18 cellular contexts compared by ENCODE assay signal in genomic region chr20:59015812-59016711, GRCh38. TPM values are rescaled to one million over a fixed set of nuclear protein-coding genes. Genes with fewer than 3 reads are reported as not detected.
A peak's percentile ranks its signal among the peaks of the same experiment; 100 is the strongest.
DNase-seq lines count a peak whose midpoint lies in the region; ATAC-seq and TF ChIP-seq lines count a peak whose summit lies in the region.
"Had no signal": no experiment of that assay in that cellular context is flagged by ENCODE, and none has a peak within 500 bp of the region (broad histone marks: within the 10 kb centered on the region; RNA-seq: fewer than 3 reads in every experiment).

No MANE protein-coding gene starts in this region.

- peaks cover 5% of the 10 kb centered on the region for H3K79me1 ChIP-seq in trophoblast cell (ENCODE audit: low read length)

- no peak overlapping the region for H3K18ac ChIP-seq in trophoblast cell (ENCODE audit: low read length)

- no peak overlapping the region for H3K9ac ChIP-seq in trophoblast cell (ENCODE audit: low read length)
- H3K9ac ChIP-seq: KMS-11 had no signal

- peak overlapping the region; percentile 17 for H3K27ac Mint-ChIP-seq in T-helper 2 cell treated with Interferon-gamma antibody and Interleukin-4, amounts not matched to agents 5 μg/mL and 100 μg/mL, for 36 hours
- peak overlapping the region in 2 of 3 donors; percentile 85 to 91 for H3K27ac Mint-ChIP-seq in IgD-negative memory B cell
- peak overlapping the region; percentile 26 for H3K27ac Mint-ChIP-seq in activated naive CD8-positive, alpha-beta T cell treated with anti-CD3 and anti-CD28 coated beads for 36 hours
- H3K27ac Mint-ChIP-seq: nephron progenitor cell had no signal

- no peak overlapping the region for H3K4me3 ChIP-seq in trophoblast cell (ENCODE audit: low read depth, low read length)

- peak overlapping the region; percentile 38 for H3K4me3 Mint-ChIP-seq in T-helper 2 cell treated with Interferon-gamma antibody and Interleukin-4, amounts not matched to agents 5 μg/mL and 100 μg/mL, for 36 hours
- H3K4me3 Mint-ChIP-seq in IgD-negative memory B cell = peak overlapping the region; percentile 57 to 92 (median 80)
- H3K4me3 Mint-ChIP-seq in activated naive CD8-positive, alpha-beta T cell treated with anti-CD3 and anti-CD28 coated beads for 36 hours = no peak overlapping the region
- H3K4me3 Mint-ChIP-seq: nephron progenitor cell had no signal

- H3K4me1 ChIP-seq in trophoblast cell (ENCODE audit: control insufficient read depth in 1 of 2, insufficient read depth in 2 of 2, low read length in 2 of 2) (peaks cover 5 to 24% of the 10 kb centered on the region in 2 experiments), foreskin keratinocyte (peaks cover 21% of the 10 kb centered on the region)

- H3K27me3 Mint-ChIP-seq in T-helper 2 cell treated with Interferon-gamma antibody and Interleukin-4, amounts not matched to agents 5 μg/mL and 100 μg/mL, for 36 hours (ENCODE audit: low read depth) = no peaks in the 10 kb centered on the region
- no peaks in the 10 kb centered on the region for H3K27me3 Mint-ChIP-seq in IgD-negative memory B cell
- H3K27me3 Mint-ChIP-seq in activated naive CD8-positive, alpha-beta T cell treated with anti-CD3 and anti-CD28 coated beads for 36 hours = no peaks in the 10 kb centered on the region

- H3K36me3 Mint-ChIP-seq in T-helper 2 cell treated with Interferon-gamma antibody and Interleukin-4, amounts not matched to agents 5 μg/mL and 100 μg/mL, for 36 hours (ENCODE audit: low read depth) = no peaks in the 10 kb centered on the region
- peaks cover 4% of the 10 kb centered on the region for H3K36me3 Mint-ChIP-seq in IgD-negative memory B cell
- no peaks in the 10 kb centered on the region for H3K36me3 Mint-ChIP-seq in activated naive CD8-positive, alpha-beta T cell treated with anti-CD3 and anti-CD28 coated beads for 36 hours

- no peak overlapping the region for H2BK5ac ChIP-seq in trophoblast cell (ENCODE audit: low read depth, low read length, poor library complexity)

- no peak overlapping the region for H3K4me2 ChIP-seq in trophoblast cell (ENCODE audit: low read length)
- H3K4me2 ChIP-seq: KMS-11 had no signal

- WGBS in trophoblast cell (ENCODE audit: extremely low coverage, insufficient coverage, insufficient read length) = no CpG with 5 or more reads among the region's 16 CpGs

- no peaks in the 10 kb centered on the region for H3K9me3 Mint-ChIP-seq in T-helper 2 cell treated with Interferon-gamma antibody and Interleukin-4, amounts not matched to agents 5 μg/mL and 100 μg/mL, for 36 hours
- no peaks in the 10 kb centered on the region for H3K9me3 Mint-ChIP-seq in IgD-negative memory B cell
- H3K9me3 Mint-ChIP-seq in activated naive CD8-positive, alpha-beta T cell treated with anti-CD3 and anti-CD28 coated beads for 36 hours = no peaks in the 10 kb centered on the region
- H3K9me3 Mint-ChIP-seq: nephron progenitor cell had no signal

- H2AK5ac ChIP-seq in trophoblast cell (ENCODE audit: low read length) = no peak overlapping the region

- H3K23ac ChIP-seq in trophoblast cell (ENCODE audit: low read length) = no peak overlapping the region

- H2AFZ ChIP-seq in trophoblast cell (ENCODE audit: insufficient read depth, low read length, poor library complexity) = no peak overlapping the region

- no peaks in the 10 kb centered on the region for H3K36me3 ChIP-seq in trophoblast cell (ENCODE audit: control insufficient read depth in 1 of 2, insufficient read depth in 2 of 2, low read length in 2 of 2)

- no peak overlapping the region for H3K14ac ChIP-seq in trophoblast cell (ENCODE audit: low read length)

- H3K27ac ChIP-seq in trophoblast cell (ENCODE audit: low read depth, low read length) (no peak overlapping the region), foreskin keratinocyte (no peak overlapping the region)
- H3K27ac ChIP-seq: KMS-11 had no signal

- H2BK12ac ChIP-seq in trophoblast cell (ENCODE audit: low read length) = peak overlapping the region; percentile 14

- peaks cover 43% of the 10 kb centered on the region for H3K4me1 Mint-ChIP-seq in T-helper 2 cell treated with Interferon-gamma antibody and Interleukin-4, amounts not matched to agents 5 μg/mL and 100 μg/mL, for 36 hours (ENCODE audit: low read depth)
- H3K4me1 Mint-ChIP-seq in IgD-negative memory B cell = peaks cover 28 to 33% (median 30%) of the 10 kb centered on the region in 3 donors
- H3K4me1 Mint-ChIP-seq in activated naive CD8-positive, alpha-beta T cell treated with anti-CD3 and anti-CD28 coated beads for 36 hours = peaks cover 34% of the 10 kb centered on the region

- no peak for TF ChIP-seq CTCF in foreskin keratinocyte (conservative IDR thresholded peaks at IDR 0.05)

- no peak overlapping the region for H2BK120ac ChIP-seq in trophoblast cell (ENCODE audit: insufficient read depth, low read length, poor library complexity)

- no peak for ATAC-seq in HG02588 (IDR thresholded peaks at IDR 0.05; ENCODE audit: unreplicated experiment)
- ATAC-seq in foreskin keratinocyte = no peak

- peak overlapping the region; percentile 21 for H4K91ac ChIP-seq in trophoblast cell (ENCODE audit: low read depth, low read length)

- no peaks in the 10 kb centered on the region for H3K9me3 ChIP-seq in trophoblast cell (ENCODE audit: insufficient read depth, low read depth, low read length)

- H3K4ac ChIP-seq in trophoblast cell (ENCODE audit: low read depth, low read length) = no peak overlapping the region

- DNase-seq in T-helper 2 cell treated with Interferon-gamma antibody and Interleukin-4, amounts not matched to agents 5 μg/mL and 100 μg/mL, for 36 hours (ENCODE audit: low spot score) = no peak
- no peak for DNase-seq in T-helper 2 cell
- DNase-seq in activated naive CD8-positive, alpha-beta T cell treated with anti-CD3 and anti-CD28 coated beads for 36 hours = no peak
- no peak for DNase-seq in trophoblast cell
- DNase-seq in foreskin keratinocyte = no peak
- DNase-seq in superior temporal gyrus (ENCODE audit: extremely low spot score) = no peak
- DNase-seq: COR-L47, hippocampal formation, left ventricle myocardium superior, NCI-H187, NCI-H526, nephron progenitor cell, right cardiac atrium, SIG-M5 had no signal

- no peaks in the 10 kb centered on the region for H3K79me2 ChIP-seq in trophoblast cell (ENCODE audit: control insufficient read depth, insufficient read depth, low read length, poor library complexity)

- H3K27me3 ChIP-seq in trophoblast cell (ENCODE audit: insufficient read depth, low read length) (no peaks in the 10 kb centered on the region), foreskin keratinocyte (no peaks in the 10 kb centered on the region)

- H4K12ac ChIP-seq in trophoblast cell (ENCODE audit: low read depth, low read length) = no peak overlapping the region

- no peak overlapping the region for H4K8ac ChIP-seq in trophoblast cell (ENCODE audit: low read depth, low read length)

RNA-seq across cellular contexts. Expression of gene TUBB1, which starts 3.2 kb away (rescaled TPM):
- polyA plus RNA-seq in IgD-negative memory B cell (7.8 TPM), foreskin keratinocyte (not detected in 2 replicates)
- total RNA-seq in activated naive CD8-positive, alpha-beta T cell treated with anti-CD3 and anti-CD28 coated beads for 36 hours = not detected
- polyA plus RNA-seq in trophoblast cell (2013) = 0.12 TPM in 2 replicates
- total RNA-seq in foreskin keratinocyte = not detected in 2 replicates
- total RNA-seq: A673 had no signal

RNA-seq across cellular contexts. Expression of gene CTSZ, which starts 9.0 kb away (rescaled TPM):
- polyA plus RNA-seq in IgD-negative memory B cell (34.7 TPM), foreskin keratinocyte (195 and 213 TPM in 2 replicates)
- total RNA-seq in activated naive CD8-positive, alpha-beta T cell treated with anti-CD3 and anti-CD28 coated beads for 36 hours = 10 to 100 TPM; 24.6 to 25.4 TPM
- polyA plus RNA-seq in trophoblast cell (2013) = 62.0 and 62.5 TPM in 2 replicates
- 123 and 140 TPM in 2 replicates for total RNA-seq in foreskin keratinocyte

RNA-seq across cellular contexts. Expression of gene ATP5F1E, which starts 16.1 kb away (rescaled TPM):
- polyA plus RNA-seq in IgD-negative memory B cell = 103 TPM
- 10 to 100 TPM; 83.0 to 84.4 TPM for total RNA-seq in activated naive CD8-positive, alpha-beta T cell treated with anti-CD3 and anti-CD28 coated beads for 36 hours
- 59.8 and 60.8 TPM in 2 replicates for polyA plus RNA-seq in trophoblast cell (2013)
- 57.0 and 58.0 TPM in 2 replicates for total RNA-seq in foreskin keratinocyte
- 89.9 and 91.1 TPM in 2 replicates for polyA plus RNA-seq in foreskin keratinocyte

RNA-seq across cellular contexts. Expression of gene PRELID3B, which starts 26.5 kb away (rescaled TPM):
- 36.5 TPM for polyA plus RNA-seq in IgD-negative memory B cell
- 100 to 1,000 TPM; 131 to 143 TPM for total RNA-seq in activated naive CD8-positive, alpha-beta T cell treated with anti-CD3 and anti-CD28 coated beads for 36 hours
- 15.5 and 16.5 TPM in 2 replicates for polyA plus RNA-seq in trophoblast cell (2013)
- total RNA-seq in foreskin keratinocyte = 83.8 and 90.7 TPM in 2 replicates
- polyA plus RNA-seq in foreskin keratinocyte = 39.6 and 49.8 TPM in 2 replicates

RNA-seq across cellular contexts. Expression of gene NELFCD, which starts 35.0 kb away (rescaled TPM):
- polyA plus RNA-seq in IgD-negative memory B cell (79.6 TPM), foreskin keratinocyte (45.9 and 51.7 TPM in 2 replicates)
- total RNA-seq in activated naive CD8-positive, alpha-beta T cell treated with anti-CD3 and anti-CD28 coated beads for 36 hours = 10 to 100 TPM; 84.1 to 91.2 TPM
- 40.7 and 44.1 TPM in 2 replicates for polyA plus RNA-seq in trophoblast cell (2013)
- total RNA-seq in foreskin keratinocyte = 53.7 and 64.4 TPM in 2 replicates

Comparison
In these comparisons a context has a peak if more than half of its experiments do, and no peak if none do; other contexts are left out.
1. H3K27ac Mint-ChIP-seq: peak in every context shown above with its lines; median percentile 88 in IgD-negative memory B cell; 26 in activated naive CD8-positive, alpha-beta T cell treated with anti-CD3 and anti-CD28 coated beads for 36 hours; 17 in T-helper 2 cell treated with Interferon-gamma antibody and Interleukin-4, amounts not matched to agents 5 μg/mL and 100 μg/mL, for 36 hours.